ENCODE assay signal across 11 cellular contexts in the genomic region with DNA sequence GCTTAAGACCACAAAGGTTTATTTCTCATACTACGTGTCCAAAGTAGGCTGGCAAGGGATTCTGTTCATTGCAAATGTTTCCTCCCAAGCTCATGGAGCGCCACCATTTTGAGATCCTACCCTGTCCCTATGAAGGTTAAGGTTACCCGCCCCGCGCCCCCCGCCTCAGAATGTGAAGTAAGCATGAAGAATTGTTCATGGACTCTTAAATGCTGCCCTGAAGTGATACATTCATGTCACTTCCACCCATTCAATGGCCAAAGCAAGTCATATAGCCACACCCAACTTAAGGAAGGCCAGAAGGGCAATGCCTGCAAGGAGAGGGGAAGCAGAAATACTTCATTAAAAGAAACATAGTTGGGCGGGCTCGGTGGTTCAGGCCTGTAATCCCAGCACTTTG. TPM values are rescaled to one million over a fixed set of nuclear protein-coding genes. Genes with fewer than 3 reads are reported as not detected.
A peak's percentile ranks its signal among the peaks of the same experiment; 100 is the strongest.
DNase-seq lines count a peak whose midpoint lies in the region; ATAC-seq, FAIRE-seq and TF ChIP-seq lines count a peak whose summit lies in the region.
"Had no signal": no experiment of that assay in that cellular context is flagged by ENCODE, and none has a peak within 500 bp of the region (broad histone marks: within the 10 kb centered on the region; RNA-seq: fewer than 3 reads in every experiment).

No MANE protein-coding gene starts in this region.

- H3K27me3 ChIP-seq in Caco-2 (replicated peaks; ENCODE audit: control insufficient read depth, insufficient read depth, low read length) (no peaks in the 10 kb centered on the region), OCI-LY3 (ENCODE audit: low read depth, low read length) (no peaks in the 10 kb centered on the region), pancreas (no peaks in the 10 kb centered on the region)

- H3K27ac ChIP-seq in OCI-LY3 (ENCODE audit: low read length) (no peak overlapping the region), pancreas (peak overlapping the region in 3 of 4 donors; percentile 98)

- no peaks in the 10 kb centered on the region for H3K79me2 ChIP-seq in OCI-LY3 (ENCODE audit: low read length)

- peak overlapping the region; percentile 87 for H3K4me3 Mint-ChIP-seq in Caco-2 (ENCODE audit: unreplicated experiment)
- peak overlapping the region; percentile 91 for H3K4me3 Mint-ChIP-seq in endothelial cell (ENCODE audit: unreplicated experiment)

- no peak for ATAC-seq in pancreas
- no peak for ATAC-seq in HG03159 (IDR thresholded peaks at IDR 0.05; ENCODE audit: unreplicated experiment)

- no peak for DNase-seq in Caco-2
- no peak for DNase-seq in endothelial cell (ENCODE audit: low spot score)
- no peak for DNase-seq in pancreas
- no peak for DNase-seq in SK-N-DZ (ENCODE audit: low spot score)
- no peak for DNase-seq in NCI-H187 (lab: John Stamatoyannopoulos, UW)
- no peak for DNase-seq in OCI-M1 (lab: John Stamatoyannopoulos, UW)

- H3K4me3 ChIP-seq in Caco-2 (ENCODE audit: low read depth, low read length) (peak overlapping the region; percentile 72), OCI-LY3 (ENCODE audit: low read length) (peak overlapping the region; percentile 84), pancreas (no peak overlapping the region)

- TF ChIP-seq CTCF in Caco-2 (IDR thresholded peaks at IDR 0.05; ENCODE audit: insufficient read depth in 1 of 2, low read depth in 1 of 2, low read length in 1 of 2, severe bottlenecking in 1 of 2, unreplicated experiment in 1 of 2): no peak
- TF ChIP-seq CTCF in OCI-LY3 (IDR thresholded peaks at IDR 0.05; ENCODE audit: low read depth, low read length): no peak
- TF ChIP-seq CTCF in endothelial cell (IDR thresholded peaks at IDR 0.05; ENCODE audit: unreplicated experiment): no peak
- no peak for TF ChIP-seq CTCF in pancreas (IDR thresholded peaks at IDR 0.05)

- intact Hi-C loops in Caco-2 (cut with micrococcal nuclease; ENCODE audit: unreplicated experiment) (no loop called here), pancreas (cut with DNase I) (no loop called here)

- H3K36me3 ChIP-seq in Caco-2 (ENCODE audit: control insufficient read depth, insufficient read depth, low read length): no peaks in the 10 kb centered on the region
- H3K36me3 ChIP-seq in OCI-LY3 (replicated peaks; ENCODE audit: low read depth, low read length): no peaks in the 10 kb centered on the region
- no peaks in the 10 kb centered on the region for H3K36me3 ChIP-seq in pancreas

- H3K9me3 ChIP-seq in Caco-2 (no peaks in the 10 kb centered on the region), OCI-LY3 (ENCODE audit: insufficient read depth, low read length) (no peaks in the 10 kb centered on the region), pancreas (no peaks in the 10 kb centered on the region)

- POLR2A ChIA-PET in Caco-2 (lab: Charles Lee): interaction anchor here (1.0 to 1.5 kb wide), 2 partner anchors 13 to 37 kb away, joined by 4 to 7 read pairs; no protein-coding TSS in a partner anchor

- FAIRE-seq in pancreas (lab: Jason Lieb, UNC): no peak
- FAIRE-seq: G401.6 had no signal

- no TSS peak for BruUV-seq in Caco-2 (replicated peaks; lab: Mats Ljungman, UMichigan)

- H3K27me3 Mint-ChIP-seq in Caco-2 (ENCODE audit: insufficient read depth, unreplicated experiment) (no peaks in the 10 kb centered on the region), endothelial cell (ENCODE audit: unreplicated experiment) (peaks cover 5% of the 10 kb centered on the region)

- H3K4me1 Mint-ChIP-seq in Caco-2 (ENCODE audit: low read depth, unreplicated experiment) (peaks cover 31% of the 10 kb centered on the region), endothelial cell (ENCODE audit: unreplicated experiment) (peaks cover 32% of the 10 kb centered on the region)

- CTCF ChIA-PET in Caco-2 (lab: Charles Lee): interaction anchor here (0.7 to 3.2 kb wide), 12 partner anchors 9 to 452 kb away, joined by 3 to 127 read pairs (median 4); a partner anchor contains a TSS

- peak overlapping the region; percentile 92 for H3K9ac ChIP-seq in OCI-LY3 (ENCODE audit: low read length)

- H4K20me1 ChIP-seq in OCI-LY3 (ENCODE audit: insufficient read depth, low read length): no peaks in the 10 kb centered on the region

- H3K4me1 ChIP-seq in Caco-2 (peaks cover 36% of the 10 kb centered on the region), OCI-LY3 (ENCODE audit: low read length) (peaks cover 52% of the 10 kb centered on the region), pancreas (peaks cover 12 to 31% (median 18%) of the 10 kb centered on the region in 3 donors)

- no peak overlapping the region for H2AFZ ChIP-seq in OCI-LY3 (ENCODE audit: low read depth, low read length)

- H3K9me3 Mint-ChIP-seq in Caco-2 (ENCODE audit: unreplicated experiment) (no peaks in the 10 kb centered on the region), endothelial cell (ENCODE audit: unreplicated experiment) (no peaks in the 10 kb centered on the region)
- H3K9me3 Mint-ChIP-seq: IgD-negative memory B cell had no signal

- 79 to 83% methylated on average over 8 of the region's 8 CpGs for WGBS in pancreas, 2 donors

- H3K36me3 Mint-ChIP-seq in Caco-2 (ENCODE audit: insufficient read depth, unreplicated experiment) (peaks cover 17% of the 10 kb centered on the region), endothelial cell (ENCODE audit: low read depth, unreplicated experiment) (no peaks in the 10 kb centered on the region)
- H3K36me3 Mint-ChIP-seq: IgD-negative memory B cell had no signal

- peak overlapping the region; percentile 93 for H3K4me2 ChIP-seq in OCI-LY3 (ENCODE audit: low read length)

- H3K27ac Mint-ChIP-seq in Caco-2 (ENCODE audit: unreplicated experiment) (peak overlapping the region; percentile 85), endothelial cell (ENCODE audit: unreplicated experiment) (no peak overlapping the region)

RNA-seq across cellular contexts. Expression of a gene that starts 4.2 kb away (rescaled TPM):
- total RNA-seq in Caco-2 (2022) (0.98 and 1.0 TPM in 2 replicates), endothelial cell (ENCODE audit: unreplicated experiment) (0.90 TPM), pancreas (1 to 10 TPM in 2 of 6 donors, under 1 TPM in 4; 0.16 to 1.6 (median 0.56) TPM)
- 1 to 10 TPM; 1.8 to 4.9 TPM for polyA plus RNA-seq in pancreas
- 0.22 TPM in 1 of 2 replicates, not detected in the other for polyA plus RNA-seq in SK-N-DZ (2014; cell fraction: cytosol; rRNA removed)
- polyA plus RNA-seq in SK-N-DZ (2014; cell fraction: nucleus; rRNA removed): 0.22 and 0.24 TPM in 2 replicates
- polyA plus RNA-seq: IgD-negative memory B cell had no signal

RNA-seq across cellular contexts. Expression of a gene that starts 6.6 kb away (rescaled TPM):
- total RNA-seq in Caco-2 (2022) (34.1 and 35.2 TPM in 2 replicates), endothelial cell (ENCODE audit: unreplicated experiment) (27.0 TPM), pancreas (10 to 100 TPM; 13.5 to 23.6 (median 16.1) TPM)
- polyA plus RNA-seq in pancreas: 10 to 100 TPM; 19.8 to 20.5 TPM
- polyA plus RNA-seq in SK-N-DZ (2014; cell fraction: cytosol; rRNA removed): 39.1 and 51.2 TPM in 2 replicates
- 50.4 and 56.3 TPM in 2 replicates for polyA plus RNA-seq in SK-N-DZ (2014; cell fraction: nucleus; rRNA removed)

RNA-seq across cellular contexts. Expression of a gene that starts 35.0 kb away (rescaled TPM):
- 6.5 and 7.1 TPM in 2 replicates for total RNA-seq in Caco-2 (2022)
- 12.5 TPM for total RNA-seq in endothelial cell (ENCODE audit: unreplicated experiment)
- total RNA-seq in pancreas: 10 to 100 TPM; 24.5 to 58.0 (median 36.4) TPM
- 10 to 100 TPM; 68.8 to 77.0 TPM for polyA plus RNA-seq in pancreas
- 21.0 and 21.5 TPM in 2 replicates for polyA plus RNA-seq in SK-N-DZ (2014; cell fraction: cytosol; rRNA removed)
- 58.7 and 59.2 TPM in 2 replicates for polyA plus RNA-seq in SK-N-DZ (2014; cell fraction: nucleus; rRNA removed)
- polyA plus RNA-seq: IgD-negative memory B cell had no signal

RNA-seq across cellular contexts. Expression of a gene that starts 47.5 kb away (rescaled TPM):
- total RNA-seq in Caco-2 (2022) (not detected in 2 replicates), endothelial cell (ENCODE audit: unreplicated experiment) (not detected), pancreas (not detected)
- polyA plus RNA-seq in pancreas: not detected
- not detected in 2 replicates for polyA plus RNA-seq in SK-N-DZ (2014; cell fraction: cytosol; rRNA removed)
- polyA plus RNA-seq in SK-N-DZ (2014; cell fraction: nucleus; rRNA removed): not detected in 2 replicates
- polyA plus RNA-seq: IgD-negative memory B cell, thymus had no signal

RNA-seq across cellular contexts. Expression of a gene that starts 50.8 kb away (rescaled TPM):
- total RNA-seq in Caco-2 (2022) (not detected in 2 replicates), endothelial cell (ENCODE audit: unreplicated experiment) (not detected), pancreas (not detected)
- not detected for polyA plus RNA-seq in pancreas
- polyA plus RNA-seq in SK-N-DZ (2014; cell fraction: cytosol; rRNA removed): not detected in 2 replicates
- not detected in 2 replicates for polyA plus RNA-seq in SK-N-DZ (2014; cell fraction: nucleus; rRNA removed)
- polyA plus RNA-seq: IgD-negative memory B cell had no signal

Comparison
In these comparisons a context has a peak if more than half of its experiments do, and no peak if none do; other contexts are left out.
1. H3K4me3 ChIP-seq: peak in Caco-2 (single experiment) and OCI-LY3 (single experiment); none in pancreas (0 of 4).